Comparison of ENCODE assay signal across 18 cellular contexts in genomic region chr4:24808955-24809354, GRCh38. TPM values are rescaled to one million over a fixed set of nuclear protein-coding genes. Genes with fewer than 3 reads are reported as not detected.
"Had no signal": no experiment of that assay in that cellular context is flagged by ENCODE, and none has a peak within 500 bp of the region (broad histone marks: within the 10 kb centered on the region; RNA-seq: fewer than 3 reads in every experiment).

No MANE protein-coding gene starts in this region.

- H3K9ac ChIP-seq: SK-N-SH had no signal

- DNase-seq: KG1, MG63, NCI-H1092 treated with DMSO at 0.1 percent for 48 hours, NCI-H1436 treated with DMSO at 0.1 percent for 48 hours, NCI-H1694 treated with DMSO at 0.1 percent for 48 hours, NCI-H1930, NCI-H2081, NCI-H2107, NCI-H2227 treated with DMSO at 0.1 percent for 48 hours, NCI-H774, SHP77, SK-N-SH, SW 1271 had no signal

- H3K27me3 ChIP-seq: MG63 had no signal

- ATAC-seq: Panc1, PC-3 had no signal

- H3K4me2 ChIP-seq: SK-N-SH had no signal

- H3K27ac ChIP-seq: RWPE1 had no signal

- H3K36me3 ChIP-seq: MG63 had no signal

- H3K4me3 ChIP-seq: MG63 had no signal

- H3K9me3 ChIP-seq: MG63, SK-N-SH had no signal

RNA-seq across cellular contexts. Expression of gene SOD3, which starts 13.6 kb away (rescaled TPM):
- total RNA-seq: NCI-H460, SK-MEL-5 had no signal
